In genomic region chr10:123143162-123143824, GRCh38 we compare ENCODE assay signal across 22 cellular contexts. TPM values are rescaled to one million over a fixed set of nuclear protein-coding genes. Genes with fewer than 3 reads are reported as not detected.
A peak's percentile ranks its signal among the peaks of the same experiment; 100 is the strongest.
DNase-seq lines count a peak whose midpoint lies in the region; ATAC-seq and TF ChIP-seq lines count a peak whose summit lies in the region.
"Had no signal": no experiment of that assay in that cellular context is flagged by ENCODE, and none has a peak within 500 bp of the region (broad histone marks: within the 10 kb centered on the region; RNA-seq: fewer than 3 reads in every experiment).

No MANE protein-coding gene starts in this region.

- DNase-seq in CD4-positive, alpha-beta T cell = no peak
- DNase-seq in ELF-1 (ENCODE audit: low read depth, low spot score) = peak; percentile 49
- DNase-seq in activated naive CD8-positive, alpha-beta T cell treated with anti-CD3 and anti-CD28 coated beads, Interleukin-2, amount 50 U/mL, for 24 hours = no peak
- DNase-seq in naive thymus-derived CD4-positive, alpha-beta T cell = no peak
- DNase-seq in globus pallidus (ENCODE audit: low spot score) = no peak
- DNase-seq in tibial nerve (ENCODE audit: low spot score in 2 of 2) = no peak
- no peak for DNase-seq in GM10248 (ENCODE audit: extremely low spot score)
- DNase-seq: activated naive CD4-positive, alpha-beta T cell treated with anti-CD3 and anti-CD28 coated beads, Interleukin-2, amount 50 U/mL, for 16 hours; BE2C; dermis blood vessel endothelial cell; DMS153; heart right ventricle; NCI-H1048; NCI-H748 treated with DMSO at 0.1 percent for 48 hours; ovary had no signal

- ATAC-seq in CD4-positive, alpha-beta T cell (ENCODE audit: poor library complexity) = no peak
- no peak for ATAC-seq in activated naive CD8-positive, alpha-beta T cell treated with anti-CD3 and anti-CD28 coated beads, Interleukin-2, amount 50 U/mL, for 24 hours
- ATAC-seq in naive thymus-derived CD4-positive, alpha-beta T cell = no peak
- no peak for ATAC-seq in HG03378 (IDR thresholded peaks at IDR 0.05; ENCODE audit: unreplicated experiment)
- ATAC-seq: esophagus mucosa had no signal

- WGBS in tibial nerve, 2 donors = 4 to 5% methylated on average over 30 to 33 of the region's 33 CpGs

- H3K27ac ChIP-seq in CD4-positive, alpha-beta T cell (ENCODE audit: low read depth, low read length) = no peak overlapping the region
- no peak overlapping the region for H3K27ac ChIP-seq in naive thymus-derived CD4-positive, alpha-beta T cell (ENCODE audit: low read depth, low read length)
- H3K27ac ChIP-seq in tibial nerve = no peak overlapping the region
- H3K27ac ChIP-seq: heart right ventricle, ovary, upper lobe of left lung, VCaP had no signal

- no peak for TF ChIP-seq CTCF in CD4-positive, alpha-beta T cell (IDR thresholded peaks at IDR 0.05)
- TF ChIP-seq CTCF in tibial nerve (IDR thresholded peaks at IDR 0.05) (no peak), GM10248 (IDR thresholded peaks at IDR 0.05; ENCODE audit: control extremely low read depth, extremely low read depth, low read depth, missing control alignments) (no peak)

- no peak for TF ChIP-seq EP300 in tibial nerve (IDR thresholded peaks at IDR 0.05)

- intact Hi-C loops in CD4-positive, alpha-beta T cell (cut with DNase I, micrococcal nuclease) = loop anchor here in 1 of 2 experiments (5.0 kb wide), 1 partner anchor 771 kb away; the partner anchor contains the start of gene PLEKHA1
- intact Hi-C loops in naive thymus-derived CD4-positive, alpha-beta T cell (cut with micrococcal nuclease) = no loop called here

- peaks cover 88% of the 10 kb centered on the region for H3K27me3 Mint-ChIP-seq in CD4-positive, alpha-beta T cell
- peaks cover 84% of the 10 kb centered on the region for H3K27me3 Mint-ChIP-seq in activated naive CD8-positive, alpha-beta T cell treated with anti-CD3 and anti-CD28 coated beads, Interleukin-2, amount 50 U/mL, for 24 hours
- H3K27me3 Mint-ChIP-seq in naive thymus-derived CD4-positive, alpha-beta T cell = peaks cover 82 to 90% (median 86%) of the 10 kb centered on the region in 5 donors

- CTCF ChIA-PET in CD4-positive, alpha-beta T cell (lab: Charles Lee) = interaction anchor here (2.6 kb wide), 1 partner anchor 10 kb away, joined by 9 read pairs; no protein-coding TSS in a partner anchor
- CTCF ChIA-PET in naive thymus-derived CD4-positive, alpha-beta T cell (lab: Charles Lee) = interaction anchor here (1.1 kb wide), 1 partner anchor 9 kb away, joined by 3 read pairs; no protein-coding TSS in a partner anchor
- CTCF ChIA-PET in GM10248 (lab: Yijun Ruan, JAX) = interaction anchor here (0.9 to 1.3 kb wide), 2 partner anchors 11 to 274 kb away, joined by 3 to 4 read pairs; no protein-coding TSS in a partner anchor

- H3K27ac Mint-ChIP-seq in CD4-positive, alpha-beta T cell = no peak overlapping the region
- no peak overlapping the region for H3K27ac Mint-ChIP-seq in activated naive CD8-positive, alpha-beta T cell treated with anti-CD3 and anti-CD28 coated beads, Interleukin-2, amount 50 U/mL, for 24 hours
- H3K27ac Mint-ChIP-seq in naive thymus-derived CD4-positive, alpha-beta T cell = peak overlapping the region in 1 of 9 donors; percentile 68
- H3K27ac Mint-ChIP-seq: mesothelial cell of epicardium had no signal

- H3K4me1 ChIP-seq in naive thymus-derived CD4-positive, alpha-beta T cell (ENCODE audit: control insufficient read depth in 2 of 2, insufficient read depth in 2 of 2, low read length in 2 of 2) = peaks cover 26 to 66% of the 10 kb centered on the region in 2 donors
- H3K4me1 ChIP-seq in tibial nerve = peaks cover 0 to 77% (median 23%) of the 10 kb centered on the region in 4 donors
- H3K4me1 ChIP-seq: BE2C had no signal

- H3K36me3 ChIP-seq in naive thymus-derived CD4-positive, alpha-beta T cell (ENCODE audit: control insufficient read depth in 2 of 3, insufficient read depth in 3 of 3, low read length in 3 of 3) = no peaks in the 10 kb centered on the region
- H3K36me3 ChIP-seq in tibial nerve = no peaks in the 10 kb centered on the region
- H3K36me3 ChIP-seq: BE2C, heart right ventricle, ovary, upper lobe of left lung had no signal

- no peaks in the 10 kb centered on the region for H3K36me3 Mint-ChIP-seq in CD4-positive, alpha-beta T cell (ENCODE audit: low read depth)
- no peaks in the 10 kb centered on the region for H3K36me3 Mint-ChIP-seq in activated naive CD8-positive, alpha-beta T cell treated with anti-CD3 and anti-CD28 coated beads, Interleukin-2, amount 50 U/mL, for 24 hours (ENCODE audit: low read depth)
- H3K36me3 Mint-ChIP-seq in naive thymus-derived CD4-positive, alpha-beta T cell = peaks cover 0 to 6% (median 0%) of the 10 kb centered on the region in 5 donors
- H3K36me3 Mint-ChIP-seq: mesothelial cell of epicardium had no signal

- H3K9me3 Mint-ChIP-seq in CD4-positive, alpha-beta T cell = no peaks in the 10 kb centered on the region
- H3K9me3 Mint-ChIP-seq in activated naive CD8-positive, alpha-beta T cell treated with anti-CD3 and anti-CD28 coated beads, Interleukin-2, amount 50 U/mL, for 24 hours = no peaks in the 10 kb centered on the region
- peaks cover 0 to 3% (median 0%) of the 10 kb centered on the region in 11 donors for H3K9me3 Mint-ChIP-seq in naive thymus-derived CD4-positive, alpha-beta T cell
- H3K9me3 Mint-ChIP-seq: mesothelial cell of epicardium had no signal

- POLR2A ChIA-PET in CD4-positive, alpha-beta T cell (lab: Charles Lee) = interaction anchor here (0.8 kb wide), 1 partner anchor 98 kb away, joined by 3 read pairs; no protein-coding TSS in a partner anchor
- POLR2A ChIA-PET in naive thymus-derived CD4-positive, alpha-beta T cell (lab: Charles Lee) = interaction anchor here (1.3 kb wide), 1 partner anchor 98 kb away, joined by 3 read pairs; no protein-coding TSS in a partner anchor
- POLR2A ChIA-PET in GM10248 (lab: Yijun Ruan, JAX) = no interaction called here

- no peaks in the 10 kb centered on the region for H3K9me3 ChIP-seq in CD4-positive, alpha-beta T cell (ENCODE audit: control insufficient read depth, low read length)
- no peaks in the 10 kb centered on the region for H3K9me3 ChIP-seq in naive thymus-derived CD4-positive, alpha-beta T cell (ENCODE audit: control insufficient read depth in 2 of 3, low read length in 3 of 3)
- H3K9me3 ChIP-seq in tibial nerve = no peaks in the 10 kb centered on the region
- H3K9me3 ChIP-seq: BE2C, heart right ventricle, ovary, upper lobe of left lung had no signal

- peaks cover 99% of the 10 kb centered on the region for H3K27me3 ChIP-seq in CD4-positive, alpha-beta T cell (ENCODE audit: control insufficient read depth, insufficient read depth, low read length)
- H3K27me3 ChIP-seq in naive thymus-derived CD4-positive, alpha-beta T cell (ENCODE audit: control insufficient read depth in 2 of 2, insufficient read depth in 2 of 2, low read length in 2 of 2) = peaks cover 41 to 62% of the 10 kb centered on the region in 2 donors
- H3K27me3 ChIP-seq in tibial nerve = peaks cover 4 to 100% of the 10 kb centered on the region in 2 donors

- no peak for TF ChIP-seq POLR2A in tibial nerve (IDR thresholded peaks at IDR 0.05)

- peaks cover 77% of the 10 kb centered on the region for H3K4me1 Mint-ChIP-seq in CD4-positive, alpha-beta T cell (ENCODE audit: low read depth)
- H3K4me1 Mint-ChIP-seq in activated naive CD8-positive, alpha-beta T cell treated with anti-CD3 and anti-CD28 coated beads, Interleukin-2, amount 50 U/mL, for 24 hours = peaks cover 45% of the 10 kb centered on the region
- peaks cover 27 to 83% (median 71%) of the 10 kb centered on the region in 7 donors for H3K4me1 Mint-ChIP-seq in naive thymus-derived CD4-positive, alpha-beta T cell

- H3K4me3 Mint-ChIP-seq in CD4-positive, alpha-beta T cell = peak overlapping the region; percentile 46
- peak overlapping the region; percentile 25 for H3K4me3 Mint-ChIP-seq in activated naive CD8-positive, alpha-beta T cell treated with anti-CD3 and anti-CD28 coated beads, Interleukin-2, amount 50 U/mL, for 24 hours
- peak overlapping the region; percentile 5 to 71 (median 59) for H3K4me3 Mint-ChIP-seq in naive thymus-derived CD4-positive, alpha-beta T cell
- H3K4me3 Mint-ChIP-seq: mesothelial cell of epicardium had no signal

- no peak overlapping the region for H3K4me3 ChIP-seq in naive thymus-derived CD4-positive, alpha-beta T cell (ENCODE audit: low read length)
- H3K4me3 ChIP-seq in tibial nerve = no peak overlapping the region
- H3K4me3 ChIP-seq: heart right ventricle, ovary, upper lobe of left lung had no signal

RNA-seq across cellular contexts. Expression of gene HMX2, which starts 4.6 kb away (rescaled TPM):
- not detected for total RNA-seq in CD4-positive, alpha-beta T cell
- total RNA-seq in naive thymus-derived CD4-positive, alpha-beta T cell = not detected
- under 1 TPM; 0.14 to 0.24 TPM for polyA plus RNA-seq in naive thymus-derived CD4-positive, alpha-beta T cell
- not detected for total RNA-seq in tibial nerve
- total RNA-seq: bronchial epithelial cell, dermis blood vessel endothelial cell, esophagus mucosa, heart right ventricle, mesothelial cell of epicardium, ovary, skeletal muscle tissue, upper lobe of left lung had no signal
- polyA plus RNA-seq: heart right ventricle, ovary had no signal

RNA-seq across cellular contexts. Expression of gene HMX3, which starts 7.5 kb away (rescaled TPM):
- under 1 TPM in 1 of 2 experiments, not detected in 1; 0.34 TPM for total RNA-seq in CD4-positive, alpha-beta T cell
- not detected for total RNA-seq in naive thymus-derived CD4-positive, alpha-beta T cell
- not detected for polyA plus RNA-seq in naive thymus-derived CD4-positive, alpha-beta T cell
- not detected for total RNA-seq in tibial nerve
- total RNA-seq: bronchial epithelial cell, dermis blood vessel endothelial cell, esophagus mucosa, heart right ventricle, mesothelial cell of epicardium, skeletal muscle tissue, upper lobe of left lung had no signal
- polyA plus RNA-seq: heart right ventricle, ovary had no signal

RNA-seq across cellular contexts. Expression of gene BUB3, which starts 10.9 kb away (rescaled TPM):
- total RNA-seq in CD4-positive, alpha-beta T cell = 100 to 1,000 TPM; 167 to 178 TPM
- total RNA-seq in naive thymus-derived CD4-positive, alpha-beta T cell = 100 to 1,000 TPM in 3 of 5 experiments, 10 to 100 TPM in 2; 91.4 to 195 (median 171) TPM
- polyA plus RNA-seq in naive thymus-derived CD4-positive, alpha-beta T cell = 100 to 1,000 TPM; 230 to 255 TPM
- total RNA-seq in tibial nerve = 100 to 1,000 TPM in 1 of 4 donors, 10 to 100 TPM in 3; 68.1 to 100 (median 73.4) TPM
